1 cellular context compared by ENCODE assay signal in genomic region chr22:31567196-31567595, GRCh38.
TF ChIP-seq lines count a peak whose summit lies in the region.

No MANE protein-coding gene starts in this region.

TF ChIP-seq in IMR-90, 13 proteins besides CTCF, POLR2A, EP300 and RAD21 (continued from another document):
- TF ChIP-seq ELK1 (IDR thresholded peaks at IDR 0.05; ENCODE audit: borderline replicate concordance, low read depth, low read length) (no peak), MAFK (IDR thresholded peaks at IDR 0.05; ENCODE audit: low read depth, low read length) (no peak), RFX5 (IDR thresholded peaks at IDR 0.05; ENCODE audit: low read depth, low read length) (no peak), SMC3 (IDR thresholded peaks at IDR 0.05; ENCODE audit: low read depth, low read length) (no peak), CHD1 (IDR thresholded peaks at IDR 0.05; ENCODE audit: low read depth, low read length) (no peak), MXI1 (IDR thresholded peaks at IDR 0.05; ENCODE audit: borderline replicate concordance, low read depth, low read length) (no peak), FOS (IDR thresholded peaks at IDR 0.05; ENCODE audit: low read depth, low read length) (no peak), CEBPB (IDR thresholded peaks at IDR 0.05; ENCODE audit: low read depth, low read length) (no peak), BHLHE40 (IDR thresholded peaks at IDR 0.05; ENCODE audit: low read depth, low read length) (no peak), NFE2L2 (IDR thresholded peaks at IDR 0.05; ENCODE audit: low read depth, low read length) (no peak), MAZ (IDR thresholded peaks at IDR 0.05; ENCODE audit: borderline replicate concordance, low read depth, low read length) (no peak)
- TF ChIP-seq, protein P1, sequence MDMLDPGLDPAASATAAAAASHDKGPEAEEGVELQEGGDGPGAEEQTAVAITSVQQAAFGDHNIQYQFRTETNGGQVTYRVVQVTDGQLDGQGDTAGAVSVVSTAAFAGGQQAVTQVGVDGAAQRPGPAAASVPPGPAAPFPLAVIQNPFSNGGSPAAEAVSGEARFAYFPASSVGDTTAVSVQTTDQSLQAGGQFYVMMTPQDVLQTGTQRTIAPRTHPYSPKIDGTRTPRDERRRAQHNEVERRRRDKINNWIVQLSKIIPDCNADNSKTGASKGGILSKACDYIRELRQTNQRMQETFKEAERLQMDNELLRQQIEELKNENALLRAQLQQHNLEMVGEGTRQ (IDR thresholded peaks at IDR 0.05; ENCODE audit: low read depth, low read length): no peak
TF ChIP-seq in IMR-90: peak in this region for 0.
